17 cellular contexts compared by ENCODE assay signal in genomic region chr2:240405133-240405532, GRCh38.
"Had no signal": no experiment of that assay in that cellular context is flagged by ENCODE, and none has a peak within 500 bp of the region (broad histone marks: within the 10 kb centered on the region; RNA-seq: fewer than 3 reads in every experiment).

No MANE protein-coding gene starts in this region.

- H3K27me3 ChIP-seq: pancreas had no signal

- H3K27ac ChIP-seq: esophagus squamous epithelium, pancreas had no signal

- H3K27ac Mint-ChIP-seq: activated naive CD4-positive, alpha-beta T cell treated with anti-CD3 and anti-CD28 coated beads, Interleukin-2, amount 50 U/mL, for 24 hours had no signal

- H3K4me3 ChIP-seq: esophagus squamous epithelium, lung, pancreas had no signal

- H3K36me3 ChIP-seq: esophagus squamous epithelium, pancreas had no signal

- H3K27me3 Mint-ChIP-seq: activated naive CD4-positive, alpha-beta T cell treated with anti-CD3 and anti-CD28 coated beads, Interleukin-2, amount 50 U/mL, for 24 hours had no signal

- H3K9me3 Mint-ChIP-seq: activated naive CD4-positive, alpha-beta T cell treated with anti-CD3 and anti-CD28 coated beads, Interleukin-2, amount 50 U/mL, for 24 hours; neural crest cell had no signal

- ATAC-seq: activated CD4-positive, CD25-positive, alpha-beta regulatory T cell treated with anti-CD3 and anti-CD28 coated beads, Interleukin-2, amount 50 U/mL, for 24 hours; pancreas had no signal

- DNase-seq: activated CD4-positive, alpha-beta T cell treated with anti-CD3 and anti-CD28 coated beads, Interleukin-2, amount 50 U/mL, for 48 hours; activated effector memory CD4-positive, alpha-beta T cell treated with anti-CD3 and anti-CD28 coated beads, Interleukin-2, amount 50 U/mL, for 16 hours; amniotic stem cell; caudate nucleus; effector CD4-positive, alpha-beta T cell; esophagus squamous epithelium; hypothalamus; kidney glomerular epithelial cell; midbrain; stimulated activated CD4-positive, alpha-beta T cell treated with anti-CD3 and anti-CD28 coated beads, Interleukin-15, amount 100 ng/mL, for 24 hours; stimulated activated CD4-positive, alpha-beta T cell treated with anti-CD3 and anti-CD28 coated beads, Interleukin-4, amount 100 ng/mL, for 1 hour; stimulated activated naive CD4-positive, alpha-beta T cell had no signal

- H3K36me3 Mint-ChIP-seq: activated naive CD4-positive, alpha-beta T cell treated with anti-CD3 and anti-CD28 coated beads, Interleukin-2, amount 50 U/mL, for 24 hours had no signal

- H3K9me3 ChIP-seq: esophagus squamous epithelium, pancreas had no signal

- H3K4me3 Mint-ChIP-seq: activated naive CD4-positive, alpha-beta T cell treated with anti-CD3 and anti-CD28 coated beads, Interleukin-2, amount 50 U/mL, for 24 hours; neural crest cell had no signal

- H3K4me1 ChIP-seq: pancreas had no signal
